ENCODE assay signal across 8 cellular contexts in the genomic region with DNA sequence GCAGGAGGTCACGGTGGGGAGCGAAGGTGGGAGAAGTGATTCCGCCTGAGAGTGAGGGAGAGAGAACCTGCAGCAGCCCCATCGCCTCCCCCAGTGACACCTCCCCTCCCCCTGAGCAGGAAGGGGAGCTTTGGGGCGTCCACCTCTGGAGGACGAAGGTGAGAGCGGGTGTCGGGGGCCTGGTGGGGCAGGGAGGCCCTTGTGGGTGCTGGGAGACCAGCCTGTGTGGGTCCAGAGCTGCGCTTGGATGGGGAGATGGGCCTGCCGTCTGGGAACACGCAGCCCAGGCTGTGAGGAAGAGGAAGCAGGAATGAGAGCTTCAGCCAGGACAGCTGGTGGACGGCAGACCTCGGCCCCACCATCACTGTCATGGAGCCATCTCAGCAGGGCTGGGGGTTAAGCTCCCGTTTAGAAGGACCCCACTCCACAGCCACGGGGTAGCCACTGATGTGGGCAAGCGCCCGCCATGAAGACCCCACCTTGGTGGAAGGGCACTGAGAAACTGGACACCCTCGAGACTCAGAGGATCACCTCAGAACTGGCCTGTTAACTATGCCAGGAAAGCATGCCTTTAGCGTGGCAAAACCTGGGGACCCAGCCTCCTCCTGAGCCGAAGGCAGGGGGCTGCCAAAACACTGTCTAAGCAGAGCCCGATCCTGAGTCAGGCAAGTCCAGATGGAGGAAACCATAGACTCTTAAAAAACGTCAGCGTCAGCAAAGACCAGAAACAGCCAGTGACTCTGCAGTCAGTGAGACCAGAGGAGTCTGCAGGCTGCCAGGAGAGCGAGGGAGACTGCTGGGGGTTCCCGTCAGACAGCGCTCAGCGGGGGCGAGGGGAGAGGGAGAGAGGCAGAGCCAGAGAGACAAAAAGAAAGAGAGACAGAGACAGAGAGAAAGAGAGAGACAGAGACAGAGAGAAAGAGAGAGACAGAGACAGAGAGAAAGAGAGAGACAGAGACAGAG. TPM values are rescaled to one million over a fixed set of nuclear protein-coding genes. Genes with fewer than 3 reads are reported as not detected.
DNase-seq lines count a peak whose midpoint lies in the region; ATAC-seq and TF ChIP-seq lines count a peak whose summit lies in the region.

No MANE protein-coding gene starts in this region.

- no peak overlapping the region for H3K9ac ChIP-seq in skeletal muscle satellite cell (ENCODE audit: low read depth, low read length)

- DNase-seq in DMS79 treated with DMSO at 0.1 percent for 48 hours (lab: John Stamatoyannopoulos, UW) = peak; percentile 18
- DNase-seq in DMS79 (lab: John Stamatoyannopoulos, UW) = no peak
- DNase-seq in activated CD8-positive, alpha-beta memory T cell treated with anti-CD3 and anti-CD28 coated beads, Interleukin-2, amount 50 U/mL, for 4 hours = peak; percentile 39
- DNase-seq in cardiac septum (ENCODE audit: low spot score) = peak; percentile 74
- no peak for DNase-seq in OCI-LY7 (ENCODE audit: low spot score)

- no peaks in the 10 kb centered on the region for H3K9me2 ChIP-seq in OCI-LY7 (ENCODE audit: insufficient read depth, low read length)

- no peaks in the 10 kb centered on the region for H4K20me1 ChIP-seq in OCI-LY7 (ENCODE audit: insufficient read depth, low read length)

- ATAC-seq in GM21360 (IDR thresholded peaks at IDR 0.05; ENCODE audit: unreplicated experiment) (no peak), GM21526 (IDR thresholded peaks at IDR 0.05; ENCODE audit: low FRiP score, unreplicated experiment) (no peak)

- H3K4me1 ChIP-seq in skeletal muscle satellite cell (ENCODE audit: control insufficient read depth, insufficient read depth, low read length) = peaks cover 23% of the 10 kb centered on the region
- peaks cover 3% of the 10 kb centered on the region for H3K4me1 ChIP-seq in OCI-LY7 (ENCODE audit: insufficient read depth, low read length, poor library complexity, severe bottlenecking)

- intact Hi-C loops in cardiac septum (cut with DNase I) = loop anchor here (2.0 kb wide), 1 partner anchor 57 kb away; a partner anchor contains a TSS
- intact Hi-C loops in OCI-LY7 (cut with micrococcal nuclease; ENCODE audit: unreplicated experiment) = no loop called here

- H2AFZ ChIP-seq in OCI-LY7 (ENCODE audit: low read length) = no peak overlapping the region

- BruUV-seq in OCI-LY7 (replicated peaks; lab: Mats Ljungman, UMichigan) = no TSS peak

- H3K36me3 ChIP-seq in skeletal muscle satellite cell (ENCODE audit: insufficient read depth, low read length) (no peaks in the 10 kb centered on the region), OCI-LY7 (ENCODE audit: insufficient read depth, low read length) (no peaks in the 10 kb centered on the region)

- H3K9me3 ChIP-seq in skeletal muscle satellite cell (replicated peaks; ENCODE audit: low read length) (no peaks in the 10 kb centered on the region), OCI-LY7 (ENCODE audit: low read length) (no peaks in the 10 kb centered on the region)

- TF ChIP-seq CTCF in OCI-LY7 (conservative IDR thresholded peaks at IDR 0.05; ENCODE audit: low read length) = no peak

- POLR2A ChIA-PET in OCI-LY7 (lab: Charles Lee) = no interaction called here

- CTCF ChIA-PET in OCI-LY7 (lab: Charles Lee; ENCODE audit: unreplicated experiment) = no interaction called here

- peak overlapping the region; percentile 97 for H3K4me2 ChIP-seq in skeletal muscle satellite cell (ENCODE audit: low read length)
- H3K4me2 ChIP-seq in OCI-LY7 (ENCODE audit: low read length) = no peak overlapping the region

- H3K79me2 ChIP-seq in OCI-LY7 (ENCODE audit: insufficient read depth, low read depth, low read length) = no peaks in the 10 kb centered on the region

- peaks cover 3% of the 10 kb centered on the region for H3K27me3 ChIP-seq in skeletal muscle satellite cell (ENCODE audit: control insufficient read depth, insufficient read depth, low read length)

- H3K4me3 ChIP-seq in skeletal muscle satellite cell (ENCODE audit: low read length) (no peak overlapping the region), OCI-LY7 (ENCODE audit: low read depth, low read length, poor library complexity, severe bottlenecking) (no peak overlapping the region)

- H3K27ac ChIP-seq in OCI-LY7 (ENCODE audit: low read depth, low read length, poor library complexity, severe bottlenecking) = no peak overlapping the region

RNA-seq across cellular contexts. Expression of a gene that starts 6.4 kb away (rescaled TPM):
- total RNA-seq in cardiac septum = not detected
- total RNA-seq in skeletal muscle satellite cell (2012; rRNA removed) = not detected in 2 replicates
- not detected in 2 replicates for total RNA-seq in OCI-LY7 (2014; rRNA removed; shearing (Covaris generic))
- total RNA-seq in OCI-LY7 (2022) = not detected in 2 replicates

RNA-seq across cellular contexts. Expression of a gene that starts 29.4 kb away (rescaled TPM):
- total RNA-seq in cardiac septum = 13.7 TPM
- total RNA-seq in skeletal muscle satellite cell (2012; rRNA removed) = 1.5 and 1.8 TPM in 2 replicates
- not detected in 2 replicates for total RNA-seq in OCI-LY7 (2014; rRNA removed; shearing (Covaris generic))
- not detected in 2 replicates for total RNA-seq in OCI-LY7 (2022)

RNA-seq across cellular contexts. Expression of a gene that starts 46.4 kb away (rescaled TPM):
- total RNA-seq in cardiac septum (0.46 TPM), OCI-LY7 (2022) (not detected in 2 replicates)
- total RNA-seq in skeletal muscle satellite cell (2012; rRNA removed) = not detected in 2 replicates
- total RNA-seq in OCI-LY7 (2014; rRNA removed; shearing (Covaris generic)) = not detected in 2 replicates

RNA-seq across cellular contexts. Expression of a gene that starts 56.4 kb away (rescaled TPM):
- total RNA-seq in cardiac septum (47.8 TPM), OCI-LY7 (2022) (27.9 and 30.2 TPM in 2 replicates)
- total RNA-seq in skeletal muscle satellite cell (2012; rRNA removed) = 66.2 and 70.2 TPM in 2 replicates
- 38.3 and 41.9 TPM in 2 replicates for total RNA-seq in OCI-LY7 (2014; rRNA removed; shearing (Covaris generic))

RNA-seq across cellular contexts. Expression of a gene that starts 57.4 kb away (rescaled TPM):
- total RNA-seq in cardiac septum (92.5 TPM), OCI-LY7 (2022) (46.6 and 47.1 TPM in 2 replicates)
- total RNA-seq in skeletal muscle satellite cell (2012; rRNA removed) = 117 and 127 TPM in 2 replicates
- total RNA-seq in OCI-LY7 (2014; rRNA removed; shearing (Covaris generic)) = 44.8 and 49.8 TPM in 2 replicates

Comparison
In these comparisons a context has a peak if more than half of its experiments do, and no peak if none do; other contexts are left out.
1. DNase-seq: peak in DMS79 treated with DMSO at 0.1 percent for 48 hours (single experiment), activated CD8-positive, alpha-beta memory T cell treated with anti-CD3 and anti-CD28 coated beads, Interleukin-2, amount 50 U/mL, for 4 hours (single experiment) and cardiac septum (single experiment); none in DMS79 (single experiment) and OCI-LY7 (single experiment).
2. RNA of a gene that starts 29.4 kb away (total RNA-seq): 13.7 TPM in cardiac septum (single experiment); not detected in OCI-LY7; every median in the first group is over 10 times any median in the second.